In genomic region chr7:7183061-7183832, GRCh38 we compare ENCODE assay signal across 8 cellular contexts. TPM values are rescaled to one million over a fixed set of nuclear protein-coding genes. Genes with fewer than 3 reads are reported as not detected.
DNase-seq lines count a peak whose midpoint lies in the region; ATAC-seq and TF ChIP-seq lines count a peak whose summit lies in the region.

No MANE protein-coding gene starts in this region.

- peak overlapping the region; percentile 96 to 97 for H3K27ac ChIP-seq in tibial artery

- in situ Hi-C loops in ACHN (cut with HindIII; ENCODE audit: low pct_ligation_motif_present, low pct_unique_long_range_greater_than_20kb, low sequenced_read_pairs) = no loop called here

- no peaks in the 10 kb centered on the region for H3K9me3 ChIP-seq in tibial artery

- ATAC-seq in GM18519 (IDR thresholded peaks at IDR 0.05; ENCODE audit: low FRiP score, unreplicated experiment) (peak; percentile 12), HG03039 (IDR thresholded peaks at IDR 0.05; ENCODE audit: unreplicated experiment) (peak; percentile 31)

- DNase-seq in ACHN = peak; percentile 66
- DNase-seq in NCI-H526 (lab: John Stamatoyannopoulos, UW) = peak; percentile 39 to 84
- DNase-seq in activated T-helper 1 cell treated with anti-CD3 and anti-CD28 coated beads, Interleukin-2, amount 50 U/mL, for 16 hours (ENCODE audit: low read depth in 1 of 2, low spot score in 1 of 2) = peak; percentile 6 to 32
- DNase-seq in fibroblast of pulmonary artery (ENCODE audit: low read depth) = peak; percentile 30
- DNase-seq in neural crest cell (ENCODE audit: low read depth, low spot score) = no peak
- DNase-seq in tibial artery = peak in 1 of 2 donors; percentile 76

- H3K27ac Mint-ChIP-seq in neural crest cell (ENCODE audit: unreplicated experiment) = no peak overlapping the region

- peak overlapping the region; percentile 89 for H3K4me3 Mint-ChIP-seq in neural crest cell

- H3K4me1 Mint-ChIP-seq in neural crest cell = peaks cover 18% of the 10 kb centered on the region

- peaks cover 0 to 17% (median 4%) of the 10 kb centered on the region in 4 donors for H3K4me1 ChIP-seq in tibial artery

- H3K36me3 ChIP-seq in tibial artery = no peaks in the 10 kb centered on the region

- H3K4me3 ChIP-seq in fibroblast of pulmonary artery (replicated peaks; ENCODE audit: low read depth, low read length) (peak overlapping the region; percentile 83), tibial artery (peak overlapping the region; percentile 93)

- H3K27me3 ChIP-seq in tibial artery = no peaks in the 10 kb centered on the region

- H3K36me3 Mint-ChIP-seq in neural crest cell (ENCODE audit: low read depth) = no peaks in the 10 kb centered on the region

- H3K9me3 Mint-ChIP-seq in neural crest cell = no peaks in the 10 kb centered on the region

- intact Hi-C loops in tibial artery (cut with DNase I; ENCODE audit: low total_unique reads) = no loop called here

- TF ChIP-seq CTCF in fibroblast of pulmonary artery (IDR thresholded peaks at IDR 0.05; ENCODE audit: low read length, missing control alignments) = no peak
- TF ChIP-seq CTCF in neural crest cell (conservative IDR thresholded peaks at IDR 0.05) = no peak
- TF ChIP-seq CTCF in tibial artery (IDR thresholded peaks at IDR 0.05) = no peak

- H3K27me3 Mint-ChIP-seq in neural crest cell (ENCODE audit: low read depth) = peaks cover 2% of the 10 kb centered on the region

RNA-seq across cellular contexts. Expression of gene C1GALT1, which starts 0.9 kb away (rescaled TPM):
- total RNA-seq in neural crest cell = 15.0 and 15.6 TPM in 2 replicates
